In genomic region chr11:126157326-126158030, GRCh38 we compare ENCODE assay signal across 13 cellular contexts.
"Had no signal": no experiment of that assay in that cellular context is flagged by ENCODE, and none has a peak within 500 bp of the region (broad histone marks: within the 10 kb centered on the region; RNA-seq: fewer than 3 reads in every experiment).

No MANE protein-coding gene starts in this region.

- ATAC-seq: foreskin keratinocyte; stimulated activated naive CD8-positive, alpha-beta T cell treated with anti-CD3 and anti-CD28 coated beads, Interleukin-15, Interleukin-2, amounts not matched to agents 100 U/mL and 50 U/mL, for 24 hours had no signal

- H3K27ac ChIP-seq: ascending aorta, dorsolateral prefrontal cortex, esophagus muscularis mucosa, foreskin keratinocyte, left ventricle myocardium inferior, ovary, upper lobe of left lung had no signal

- H3K36me3 ChIP-seq: ascending aorta, esophagus muscularis mucosa, left ventricle myocardium inferior, ovary, upper lobe of left lung had no signal

- DNase-seq: activated CD4-positive, alpha-beta memory T cell treated with anti-CD3 and anti-CD28 coated beads for 36 hours; activated naive CD8-positive, alpha-beta T cell treated with anti-CD3 and anti-CD28 coated beads, Interleukin-2, amount 10 ng/mL, durations not matched to agents 7 days and 5 days; dorsolateral prefrontal cortex; foreskin keratinocyte; left ventricle myocardium inferior; nephron progenitor cell; stimulated activated CD4-positive, alpha-beta T cell treated with anti-CD3 and anti-CD28 coated beads, Interleukin-2, amount 100 ng/mL, for 48 hours; stimulated activated naive CD8-positive, alpha-beta T cell treated with anti-CD3 and anti-CD28 coated beads, Interleukin-15, Interleukin-2, amounts not matched to agents 100 U/mL and 50 U/mL, for 24 hours; T-helper 2 cell; upper lobe of left lung had no signal

- H3K9me3 ChIP-seq: ascending aorta, ovary, upper lobe of left lung had no signal

- H3K4me1 ChIP-seq: ascending aorta, foreskin keratinocyte, left ventricle myocardium inferior, upper lobe of left lung had no signal

- H3K4me3 ChIP-seq: ascending aorta, dorsolateral prefrontal cortex, esophagus muscularis mucosa, left ventricle myocardium inferior, ovary, upper lobe of left lung had no signal

- H3K27me3 ChIP-seq: ascending aorta, esophagus muscularis mucosa, ovary, upper lobe of left lung had no signal
